In genomic region chrX:24153175-24153795, GRCh38 we compare ENCODE assay signal across 1 cellular context.
TF ChIP-seq lines count a peak whose summit lies in the region.

No MANE protein-coding gene starts in this region.

TF ChIP-seq in HEK293, 187 proteins besides CTCF, POLR2A, EP300 and RAD21 (continued from another document):
- TF ChIP-seq ELK4 (IDR thresholded peaks at IDR 0.05; ENCODE audit: borderline replicate concordance, low read depth, low read length) (no peak), PATZ1 (tag by site-specific recombination; IDR thresholded peaks at IDR 0.05) (peak; percentile 58; the same call in 1 of the 2 replicates), ZBTB6 (tag by site-specific recombination; IDR thresholded peaks at IDR 0.05) (no peak), ZNF518A (tag by site-specific recombination; conservative IDR thresholded peaks at IDR 0.05; ENCODE audit: low read depth) (no peak), ZBTB17 (tag by site-specific recombination; IDR thresholded peaks at IDR 0.05) (peak; percentile 95), ZNF558 (tag by site-specific recombination; IDR thresholded peaks at IDR 0.05) (no peak), PRDM4 (tag by site-specific recombination; IDR thresholded peaks at IDR 0.05) (peak; percentile 35; the same call in 1 of the 2 replicates), ZNF280C (tag by site-specific recombination; IDR thresholded peaks at IDR 0.05) (no peak), ZNF394 (tag by site-specific recombination; IDR thresholded peaks at IDR 0.05; ENCODE audit: borderline replicate concordance) (no peak), ZNF423 (tag by site-specific recombination; IDR thresholded peaks at IDR 0.05) (peak; percentile 82), ZNF433 (tag by site-specific recombination; IDR thresholded peaks at IDR 0.05; ENCODE audit: low read depth) (no peak), ZNF785 (tag by site-specific recombination; IDR thresholded peaks at IDR 0.05) (no peak), FEZF1 (tag by site-specific recombination; IDR thresholded peaks at IDR 0.05) (peak; percentile 25; the same call in 1 of the 2 replicates), ZNF623 (tag by site-specific recombination; IDR thresholded peaks at IDR 0.05) (no peak), ZNF354C (tag by site-specific recombination; IDR thresholded peaks at IDR 0.05; ENCODE audit: borderline replicate concordance, low read depth) (no peak), ZXDB (tag by site-specific recombination; IDR thresholded peaks at IDR 0.05) (peak; percentile 29), ZNF302 (tag by site-specific recombination; IDR thresholded peaks at IDR 0.05; ENCODE audit: low read depth) (no peak), ZNF335 (tag by site-specific recombination; conservative IDR thresholded peaks at IDR 0.05) (no peak), ZNF274 (IDR thresholded peaks at IDR 0.05; ENCODE audit: low read length) (no peak), ZNF274 (tag by site-specific recombination; IDR thresholded peaks at IDR 0.05; ENCODE audit: borderline replicate concordance) (no peak), KLF8 (tag by site-specific recombination; IDR thresholded peaks at IDR 0.05) (no peak), HIC1 (tag by site-specific recombination; IDR thresholded peaks at IDR 0.05) (no peak), ZNF692 (tag by site-specific recombination; IDR thresholded peaks at IDR 0.05) (peak; percentile 55), ZNF837 (tag by site-specific recombination; IDR thresholded peaks at IDR 0.05) (no peak), ZNF529 (tag by site-specific recombination; IDR thresholded peaks at IDR 0.05; ENCODE audit: insufficient replicate concordance) (no peak), PRDM6 (tag by site-specific recombination; IDR thresholded peaks at IDR 0.05) (0 out of 2 replicates have a peak, but pooled peaks have one; percentile 0), ZBTB20 (tag by site-specific recombination; IDR thresholded peaks at IDR 0.05) (no peak), PRDM1 (tag by site-specific recombination; IDR thresholded peaks at IDR 0.05) (peak; percentile 88), ZNF600 (tag by site-specific recombination; IDR thresholded peaks at IDR 0.05) (peak; percentile 72; the same call in 1 of the 2 replicates), ZNF341 (tag by site-specific recombination; IDR thresholded peaks at IDR 0.05; ENCODE audit: low read depth) (0 out of 2 replicates have a peak, but pooled peaks have one; percentile 52), ZIC2 (tag by site-specific recombination; IDR thresholded peaks at IDR 0.05) (peak; percentile 42; the same call in 1 of the 2 replicates), ZNF660 (tag by site-specific recombination; IDR thresholded peaks at IDR 0.05) (no peak), ZNF292 (tag by site-specific recombination; IDR thresholded peaks at IDR 0.05; ENCODE audit: borderline replicate concordance, low read depth) (no peak), ZNF501 (tag by site-specific recombination; IDR thresholded peaks at IDR 0.05) (no peak), ZNF10 (tag by site-specific recombination; IDR thresholded peaks at IDR 0.05) (peak; percentile 83), ZNF324 (tag by site-specific recombination; IDR thresholded peaks at IDR 0.05) (no peak)
